In the genomic region with DNA sequence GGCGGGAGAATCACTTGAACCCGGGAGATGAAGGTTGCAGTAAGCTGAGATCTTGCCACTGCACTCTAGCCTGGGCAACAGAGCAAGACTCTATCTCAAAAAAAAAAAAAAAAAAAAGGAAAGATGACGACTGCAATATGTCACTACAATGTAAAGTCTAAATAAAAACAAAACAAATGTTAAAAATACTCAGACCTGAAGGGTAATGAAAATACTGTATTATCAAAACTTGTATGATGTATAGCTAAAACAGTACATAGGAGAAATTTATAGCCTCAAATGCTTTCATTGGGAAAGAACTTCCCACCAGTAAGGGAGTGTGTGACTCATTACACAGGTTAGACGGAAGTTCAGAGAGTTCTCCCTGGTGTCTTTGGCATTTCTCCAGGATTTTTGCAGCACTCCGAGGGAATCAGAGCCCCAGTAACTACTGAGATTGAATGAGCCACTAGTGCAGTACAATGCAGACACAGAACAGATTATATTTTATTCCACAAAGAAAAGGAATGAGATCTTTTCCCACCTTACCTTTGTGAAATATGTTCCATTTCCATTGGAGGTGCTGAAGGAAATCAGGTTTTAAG, we compare ENCODE assay signal across 9 cellular contexts. TPM values are rescaled to one million over a fixed set of nuclear protein-coding genes. Genes with fewer than 3 reads are reported as not detected.
A peak's percentile ranks its signal among the peaks of the same experiment; 100 is the strongest.
DNase-seq lines count a peak whose midpoint lies in the region; ATAC-seq lines count a peak whose summit lies in the region.
"Had no signal": no experiment of that assay in that cellular context is flagged by ENCODE, and none has a peak within 500 bp of the region (broad histone marks: within the 10 kb centered on the region; RNA-seq: fewer than 3 reads in every experiment).

No MANE protein-coding gene starts in this region.

- DNase-seq in CD1c-positive myeloid dendritic cell (ENCODE audit: extremely low spot score): peak; percentile 51
- DNase-seq in MG63: peak; percentile 41
- DNase-seq in SW480 (ENCODE audit: low spot score): peak; percentile 92
- peak; percentile 39 for DNase-seq in iPS-NIHi11 (ENCODE audit: low spot score)
- no peak for DNase-seq in D341Med (ENCODE audit: low spot score)
- DNase-seq in cerebellar nuclear complex (lab: John Stamatoyannopoulos, UW): no peak

- H3K4me3 ChIP-seq in MG63: no peak overlapping the region
- H3K4me3 ChIP-seq: suprapubic skin had no signal

- H3K36me3 ChIP-seq in MG63: no peaks in the 10 kb centered on the region
- H3K36me3 ChIP-seq: suprapubic skin had no signal

- H3K27me3 ChIP-seq in MG63: no peaks in the 10 kb centered on the region
- H3K27me3 ChIP-seq: suprapubic skin had no signal

- no peaks in the 10 kb centered on the region for H3K9me3 ChIP-seq in MG63
- H3K9me3 ChIP-seq: suprapubic skin had no signal

- no peak for ATAC-seq in GM21360 (IDR thresholded peaks at IDR 0.05; ENCODE audit: unreplicated experiment)
- no peak for ATAC-seq in HG02798 (IDR thresholded peaks at IDR 0.05; ENCODE audit: poor library complexity, unreplicated experiment)

RNA-seq across cellular contexts. Expression of a gene that starts 12.5 kb away (rescaled TPM):
- total RNA-seq in MG63 (2014; rRNA removed; shearing (Covaris generic); ENCODE audit: low replicate concordance): 6.2 and 13.2 TPM in 2 replicates

RNA-seq across cellular contexts. Expression of a gene that starts 25.0 kb away (rescaled TPM):
- total RNA-seq in MG63 (2014; rRNA removed; shearing (Covaris generic); ENCODE audit: low replicate concordance): 9.5 and 38.6 TPM in 2 replicates

Comparison
In these comparisons a context has a peak if more than half of its experiments do, and no peak if none do; other contexts are left out.
1. DNase-seq: peak in CD1c-positive myeloid dendritic cell (single experiment), MG63 (single experiment), SW480 (single experiment) and iPS-NIHi11 (single experiment); none in D341Med (single experiment) and cerebellar nuclear complex (0 of 2).